12 cellular contexts compared by ENCODE assay signal in genomic region chr2:215528555-215528954, GRCh38.
DNase-seq lines count a peak whose midpoint lies in the region; ATAC-seq and TF ChIP-seq lines count a peak whose summit lies in the region.
"Had no signal": no experiment of that assay in that cellular context is flagged by ENCODE, and none has a peak within 500 bp of the region (broad histone marks: within the 10 kb centered on the region; RNA-seq: fewer than 3 reads in every experiment).

No MANE protein-coding gene starts in this region.

- no TSS peak for BruUV-seq in Calu3 (replicated peaks; lab: Mats Ljungman, UMichigan)

- CTCF ChIA-PET in Calu3 (lab: Charles Lee), result no interaction called here
- CTCF ChIA-PET in CD4-positive, alpha-beta T cell (lab: Charles Lee), result no interaction called here

- TF ChIP-seq CTCF in Calu3 (IDR thresholded peaks at IDR 0.05; ENCODE audit: unreplicated experiment) (no peak), osteocyte (IDR thresholded peaks at IDR 0.05) (no peak)
- TF ChIP-seq CTCF in CD4-positive, alpha-beta T cell (IDR thresholded peaks at IDR 0.05), result no peak

- H3K4me1 Mint-ChIP-seq in Calu3 (ENCODE audit: low read depth, unreplicated experiment) (peaks cover 39% of the 10 kb centered on the region), osteocyte (ENCODE audit: unreplicated experiment) (peaks cover 73% of the 10 kb centered on the region)
- H3K4me1 Mint-ChIP-seq in CD4-positive, alpha-beta T cell (ENCODE audit: low read depth), result no peaks in the 10 kb centered on the region

- ATAC-seq in HG02840 (IDR thresholded peaks at IDR 0.05; ENCODE audit: low FRiP score, unreplicated experiment), result no peak
- no peak for ATAC-seq in CD4-positive, alpha-beta T cell (ENCODE audit: poor library complexity)
- no peak for ATAC-seq in activated CD4-positive, CD25-positive, alpha-beta regulatory T cell treated with anti-CD3 and anti-CD28 coated beads, Interleukin-2, amount 50 U/mL, for 24 hours

- H3K27ac ChIP-seq in epithelial cell of prostate, result peak overlapping the region; percentile 85
- no peak overlapping the region for H3K27ac ChIP-seq in CD4-positive, alpha-beta T cell (ENCODE audit: low read depth, low read length)

- POLR2A ChIA-PET in CD4-positive, alpha-beta T cell (lab: Charles Lee), result no interaction called here

- H3K27me3 Mint-ChIP-seq in Calu3 (ENCODE audit: unreplicated experiment), result no peaks in the 10 kb centered on the region
- H3K27me3 Mint-ChIP-seq in osteocyte (ENCODE audit: unreplicated experiment), result no peaks in the 10 kb centered on the region
- H3K27me3 Mint-ChIP-seq in CD4-positive, alpha-beta T cell, result peaks cover 14% of the 10 kb centered on the region

- peak overlapping the region; percentile 79 for H3K27ac Mint-ChIP-seq in Calu3 (ENCODE audit: unreplicated experiment)
- H3K27ac Mint-ChIP-seq in osteocyte (ENCODE audit: unreplicated experiment), result peak overlapping the region; percentile 95
- H3K27ac Mint-ChIP-seq in CD4-positive, alpha-beta T cell, result no peak overlapping the region
- H3K27ac Mint-ChIP-seq: activated T-cell treated with anti-CD3 and anti-CD28 coated beads, Interleukin-2, amount 50 U/mL, for 24 hours had no signal

- H3K9me3 ChIP-seq in CD4-positive, alpha-beta T cell (ENCODE audit: control insufficient read depth, low read length), result no peaks in the 10 kb centered on the region

- no peaks in the 10 kb centered on the region for H3K27me3 ChIP-seq in CD4-positive, alpha-beta T cell (ENCODE audit: control insufficient read depth, insufficient read depth, low read length)

- H3K36me3 Mint-ChIP-seq in Calu3 (ENCODE audit: insufficient read depth, unreplicated experiment), result peaks cover 6% of the 10 kb centered on the region
- H3K36me3 Mint-ChIP-seq in osteocyte (ENCODE audit: unreplicated experiment), result peaks cover 2% of the 10 kb centered on the region
- H3K36me3 Mint-ChIP-seq in CD4-positive, alpha-beta T cell (ENCODE audit: low read depth), result no peaks in the 10 kb centered on the region

- H3K9me3 Mint-ChIP-seq in Calu3 (ENCODE audit: low read depth, unreplicated experiment), result peaks cover 11% of the 10 kb centered on the region
- H3K9me3 Mint-ChIP-seq in osteocyte (ENCODE audit: unreplicated experiment), result peaks cover 19% of the 10 kb centered on the region
- peaks cover 4% of the 10 kb centered on the region for H3K9me3 Mint-ChIP-seq in CD4-positive, alpha-beta T cell

- H3K4me3 Mint-ChIP-seq in Calu3 (ENCODE audit: low read depth, unreplicated experiment) (peak overlapping the region; percentile 11), osteocyte (ENCODE audit: unreplicated experiment) (no peak overlapping the region)
- no peak overlapping the region for H3K4me3 Mint-ChIP-seq in CD4-positive, alpha-beta T cell
- H3K4me3 Mint-ChIP-seq: activated T-cell treated with anti-CD3 and anti-CD28 coated beads, Interleukin-2, amount 50 U/mL, for 24 hours had no signal

- intact Hi-C loops in Calu3 (cut with micrococcal nuclease; ENCODE audit: unreplicated experiment), result no loop called here
- intact Hi-C loops in CD4-positive, alpha-beta T cell (cut with DNase I, micrococcal nuclease), result no loop called here

- no peak for DNase-seq in Calu3
- DNase-seq in RPMI7951 (ENCODE audit: low read depth), result peak; percentile 97
- DNase-seq in epithelial cell of prostate (ENCODE audit: low read depth, low spot score), result no peak
- no peak for DNase-seq in osteocyte (ENCODE audit: extremely low spot score, unreplicated experiment)
- DNase-seq in CD4-positive, alpha-beta T cell, result no peak
- DNase-seq in inferior parietal cortex (ENCODE audit: extremely low spot score), result no peak
- DNase-seq: activated T-cell treated with anti-CD3 and anti-CD28 coated beads, Interleukin-2, amount 50 U/mL, for 24 hours; cerebellar nuclear complex; NCI-H2029; stimulated activated CD4-positive, alpha-beta T cell treated with anti-CD3 and anti-CD28 coated beads, Interleukin-12 subunit alpha, Interleukin-12 subunit beta, amount 100 ng/mL, for 4 hours had no signal
